In genomic region chr7:30898411-30898810, GRCh38 we compare ENCODE assay signal across 22 cellular contexts. TPM values are rescaled to one million over a fixed set of nuclear protein-coding genes. Genes with fewer than 3 reads are reported as not detected.
DNase-seq lines count a peak whose midpoint lies in the region; ATAC-seq, FAIRE-seq and TF ChIP-seq lines count a peak whose summit lies in the region.
"Had no signal": no experiment of that assay in that cellular context is flagged by ENCODE, and none has a peak within 500 bp of the region (broad histone marks: within the 10 kb centered on the region; RNA-seq: fewer than 3 reads in every experiment).

No MANE protein-coding gene starts in this region.

- no peaks in the 10 kb centered on the region for H3K4me1 Mint-ChIP-seq in activated T-cell treated with anti-CD3 and anti-CD28 coated beads, Interleukin-2, amount 50 U/mL, for 72 hours (ENCODE audit: low read depth)
- H3K4me1 Mint-ChIP-seq: CD4-positive, CD25-positive, alpha-beta regulatory T cell had no signal

- ATAC-seq in pancreas (peak in 1 of 4 donors; percentile 21), upper lobe of right lung (no peak)
- ATAC-seq in activated T-cell treated with anti-CD3 and anti-CD28 coated beads, Interleukin-2, amount 50 U/mL, for 72 hours (replicated peaks in 1 of 2): no peak
- ATAC-seq: HCT116, Panc1 had no signal

- H3K27me3 Mint-ChIP-seq in activated T-cell treated with anti-CD3 and anti-CD28 coated beads, Interleukin-2, amount 50 U/mL, for 72 hours (ENCODE audit: low read depth): no peaks in the 10 kb centered on the region

- no peak overlapping the region for H3K4me3 ChIP-seq in esophagus squamous epithelium
- no peak overlapping the region for H3K4me3 ChIP-seq in pancreas
- H3K4me3 ChIP-seq in upper lobe of right lung: no peak overlapping the region
- H3K4me3 ChIP-seq: GM23248 had no signal

- intact Hi-C loops in esophagus squamous epithelium (cut with DNase I): no loop called here
- intact Hi-C loops in pancreas (cut with DNase I): no loop called here
- intact Hi-C loops in upper lobe of right lung (cut with DNase I): no loop called here

- H3K4me1 ChIP-seq in esophagus squamous epithelium (peaks cover 9 to 71% (median 38%) of the 10 kb centered on the region in 3 donors), pancreas (peaks cover 57 to 59% (median 58%) of the 10 kb centered on the region in 3 donors), upper lobe of right lung (peaks cover 52% of the 10 kb centered on the region)

- whole genome bisulfite sequencing in esophagus squamous epithelium, 2 donors: 50 to 75% methylated on average over 5 to 8 of the region's 12 CpGs
- 50 to 51% methylated on average over 12 of the region's 12 CpGs for WGBS in pancreas, 2 donors

- no peaks in the 10 kb centered on the region for H3K9me3 Mint-ChIP-seq in activated T-cell treated with anti-CD3 and anti-CD28 coated beads, Interleukin-2, amount 50 U/mL, for 72 hours
- H3K9me3 Mint-ChIP-seq: CD4-positive, CD25-positive, alpha-beta regulatory T cell had no signal

- TF ChIP-seq POLR2A in esophagus squamous epithelium (IDR thresholded peaks at IDR 0.05): no peak

- no peak overlapping the region for H3K27ac Mint-ChIP-seq in activated T-cell treated with anti-CD3 and anti-CD28 coated beads, Interleukin-2, amount 50 U/mL, for 72 hours
- H3K27ac Mint-ChIP-seq: CD4-positive, CD25-positive, alpha-beta regulatory T cell had no signal

- no peak for FAIRE-seq in pancreas (lab: Jason Lieb, UNC)

- H3K36me3 ChIP-seq in esophagus squamous epithelium: no peaks in the 10 kb centered on the region
- H3K36me3 ChIP-seq in pancreas: no peaks in the 10 kb centered on the region
- no peaks in the 10 kb centered on the region for H3K36me3 ChIP-seq in upper lobe of right lung

- H3K36me3 Mint-ChIP-seq in activated T-cell treated with anti-CD3 and anti-CD28 coated beads, Interleukin-2, amount 50 U/mL, for 72 hours (ENCODE audit: insufficient read depth in 2 of 2): no peaks in the 10 kb centered on the region
- H3K36me3 Mint-ChIP-seq: CD4-positive, CD25-positive, alpha-beta regulatory T cell had no signal

- H3K9me3 ChIP-seq in esophagus squamous epithelium (no peaks in the 10 kb centered on the region), pancreas (no peaks in the 10 kb centered on the region), upper lobe of right lung (no peaks in the 10 kb centered on the region)

- H3K27me3 ChIP-seq in esophagus squamous epithelium (no peaks in the 10 kb centered on the region), pancreas (no peaks in the 10 kb centered on the region), upper lobe of right lung (no peaks in the 10 kb centered on the region)

- TF ChIP-seq CTCF in esophagus squamous epithelium (IDR thresholded peaks at IDR 0.05) (no peak), pancreas (IDR thresholded peaks at IDR 0.05) (no peak), upper lobe of right lung (IDR thresholded peaks at IDR 0.05) (no peak)

- H3K27ac ChIP-seq in esophagus squamous epithelium (peak overlapping the region in 3 of 4 donors; percentile 46 to 74 (median 57)), pancreas (peak overlapping the region; percentile 75 to 90 (median 85)), upper lobe of right lung (peak overlapping the region; percentile 78)
- H3K27ac ChIP-seq: 22Rv1, GM23248 had no signal

- DNase-seq in DMS 273 (lab: John Stamatoyannopoulos, UW; ENCODE audit: unreplicated experiment) (peak; percentile 33), DMS 273 treated with DMSO at 0.1 percent for 48 hours (lab: John Stamatoyannopoulos, UW) (no peak), esophagus squamous epithelium (lab: John Stamatoyannopoulos, UW) (no peak), pancreas (peak in 2 of 6 donors; percentile 27 to 48), upper lobe of right lung (no peak), kidney tubule cell (ENCODE audit: low spot score) (no peak), T-helper 9 cell (no peak)
- no peak for DNase-seq in activated T-cell treated with anti-CD3 and anti-CD28 coated beads, Interleukin-2, amount 50 U/mL, for 72 hours
- DNase-seq: AML-193; CD4-positive, CD25-positive, alpha-beta regulatory T cell; COR-L47; GF-D8; GM23248; Kasumi-1; NCI-H1092 treated with DMSO at 0.1 percent for 48 hours; NCI-H146; NCI-H2081; NCI-H2171 treated with DMSO at 0.1 percent for 48 hours; NCI-H446 had no signal

- H3K4me3 Mint-ChIP-seq in activated T-cell treated with anti-CD3 and anti-CD28 coated beads, Interleukin-2, amount 50 U/mL, for 72 hours: no peak overlapping the region
- H3K4me3 Mint-ChIP-seq: CD4-positive, CD25-positive, alpha-beta regulatory T cell had no signal

RNA-seq across cellular contexts. Expression of gene AQP1, which starts 13.2 kb away (rescaled TPM):
- total RNA-seq in esophagus squamous epithelium (100 to 1,000 TPM in 1 of 4 donors, 10 to 100 TPM in 3; 14.9 to 159 (median 44.7) TPM), pancreas (100 to 1,000 TPM; 146 to 273 (median 196) TPM), upper lobe of right lung (1,132 TPM)
- polyA plus RNA-seq in pancreas: 100 to 1,000 TPM; 301 to 450 TPM
- total RNA-seq in activated T-cell treated with anti-CD3 and anti-CD28 coated beads, Interleukin-2, amount 50 U/mL, for 72 hours: under 1 TPM; 0.60 to 0.72 TPM
- polyA plus RNA-seq: CD4-positive, CD25-positive, alpha-beta regulatory T cell had no signal

Comparison
In these comparisons a context has a peak if more than half of its experiments do, and no peak if none do; other contexts are left out.
1. RNA of gene AQP1, which starts 13.2 kb away (total RNA-seq): 1,132 TPM in upper lobe of right lung (single experiment), 146 to 273 TPM in pancreas and 14.9 to 159 TPM in esophagus squamous epithelium; 0.60 to 0.72 TPM in activated T-cell treated with anti-CD3 and anti-CD28 coated beads, Interleukin-2, amount 50 U/mL, for 72 hours; every median in the first group is over 4 times any median in the second.
2. Peak in every context shown above with its lines, with median percentiles within 50 percentile points of each other: H3K27ac ChIP-seq.